8 cellular contexts compared by ENCODE assay signal in the genomic region with DNA sequence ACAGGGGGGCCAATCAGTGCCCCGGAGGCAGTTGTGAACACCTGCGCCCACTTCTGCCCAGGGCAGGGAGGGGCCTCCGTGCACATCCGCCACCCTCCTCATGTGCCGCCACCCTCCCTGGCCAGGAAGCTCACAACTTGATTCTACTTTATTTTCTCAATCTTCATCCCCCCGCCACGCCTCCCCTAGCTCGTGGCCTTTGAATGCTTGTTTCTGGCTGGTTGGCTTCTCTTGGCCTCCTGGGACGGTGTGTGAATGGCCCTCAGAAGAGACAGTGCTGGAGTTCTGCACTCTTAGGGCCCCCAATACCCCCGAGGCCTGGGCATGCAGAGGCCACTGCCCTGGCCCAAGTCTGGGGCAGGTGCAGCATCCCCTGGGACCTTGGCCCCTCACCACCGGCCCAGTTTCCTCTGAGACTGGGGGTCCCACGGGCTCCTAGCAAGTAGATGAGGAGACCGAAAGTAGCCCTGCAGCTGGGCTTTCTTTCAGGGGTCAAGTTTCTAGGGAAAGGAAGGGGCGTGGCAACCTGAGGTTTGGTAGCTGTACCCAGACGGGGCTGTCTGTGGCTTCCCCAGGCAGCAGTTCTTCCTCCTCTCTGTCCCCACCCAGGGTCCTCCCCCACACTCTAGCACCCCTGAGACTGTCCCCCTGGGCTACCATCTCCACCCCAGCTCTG. TPM values are rescaled to one million over a fixed set of nuclear protein-coding genes. Genes with fewer than 3 reads are reported as not detected.
DNase-seq lines count a peak whose midpoint lies in the region; ATAC-seq and FAIRE-seq lines count a peak whose summit lies in the region.

No MANE protein-coding gene starts in this region.

- no peak for FAIRE-seq in small intestine (lab: Jason Lieb, UNC)

- ATAC-seq in T-helper 17 cell (peak; percentile 52), HG03135 (IDR thresholded peaks at IDR 0.05; ENCODE audit: unreplicated experiment) (no peak), HG03159 (IDR thresholded peaks at IDR 0.05; ENCODE audit: unreplicated experiment) (no peak)

- no peaks in the 10 kb centered on the region for H3K4me1 ChIP-seq in small intestine (ENCODE audit: control insufficient read depth in 2 of 2, insufficient read depth in 1 of 2, low read depth in 1 of 2, low read length in 1 of 2)

- peaks cover 18% of the 10 kb centered on the region for H3K27me3 ChIP-seq in H7 (ENCODE audit: control insufficient read depth, insufficient read depth, low read length)
- no peaks in the 10 kb centered on the region for H3K27me3 ChIP-seq in small intestine (ENCODE audit: control insufficient read depth in 2 of 2, insufficient read depth in 2 of 2, low read length in 2 of 2)

- peaks cover 3% of the 10 kb centered on the region for H3K36me3 Mint-ChIP-seq in T-helper 17 cell (ENCODE audit: low read depth)

- DNase-seq in H7 (peak; percentile 74), T-helper 17 cell (peak; percentile 39 to 56 (median 47)), small intestine (no peak), GM03348 (ENCODE audit: low spot score) (no peak), islet precursor cell (no peak)
- peak; percentile 54 for DNase-seq in effector CD4-positive, alpha-beta T cell

- peak overlapping the region; percentile 33 to 71 for H3K27ac ChIP-seq in small intestine (ENCODE audit: low read depth in 1 of 2, low read length in 1 of 2)

- H3K9me3 ChIP-seq in T-helper 17 cell (ENCODE audit: control insufficient read depth, low read length, poor library complexity, severe bottlenecking) (no peaks in the 10 kb centered on the region), small intestine (ENCODE audit: control insufficient read depth, low read depth) (no peaks in the 10 kb centered on the region)

- H3K4me3 ChIP-seq in H7 (ENCODE audit: insufficient read depth, low read depth, low read length) (no peak overlapping the region), small intestine (ENCODE audit: low read depth in 1 of 2, low read length in 2 of 2) (peak overlapping the region; percentile 68 to 77)

- H3K27ac Mint-ChIP-seq in T-helper 17 cell, result peak overlapping the region; percentile 90

- H3K4me3 Mint-ChIP-seq in T-helper 17 cell, result peak overlapping the region; percentile 93

- WGBS in small intestine, 3 donors, result 27 to 47% (median 39%) methylated on average over 14 to 15 of the region's 15 CpGs

- H3K36me3 ChIP-seq in H7 (replicated peaks; ENCODE audit: control insufficient read depth, insufficient read depth, low read length) (no peaks in the 10 kb centered on the region), small intestine (ENCODE audit: control insufficient read depth in 2 of 2, insufficient read depth in 2 of 2, low read length in 2 of 2) (no peaks in the 10 kb centered on the region)

- H3K4me1 Mint-ChIP-seq in T-helper 17 cell, result peaks cover 32% of the 10 kb centered on the region

- H3K27me3 Mint-ChIP-seq in T-helper 17 cell, result no peaks in the 10 kb centered on the region

RNA-seq across cellular contexts. Expression of a gene that starts 1.3 kb away (rescaled TPM):
- 24.3 and 27.0 TPM in 2 replicates for total RNA-seq in H7 (2014; rRNA removed; shearing (Covaris generic))
- 10 to 100 TPM; 42.8 to 50.9 TPM for total RNA-seq in T-helper 17 cell
- polyA plus RNA-seq in small intestine, result 10 to 100 TPM in 1 of 3 donors, 1 to 10 TPM in 2; 1.8 to 10.8 (median 6.4) TPM

RNA-seq across cellular contexts. Expression of a gene that starts 1.9 kb away (rescaled TPM):
- 2.4 and 4.4 TPM in 2 replicates for total RNA-seq in H7 (2014; rRNA removed; shearing (Covaris generic))
- 1 to 10 TPM; 1.4 to 2.7 TPM for total RNA-seq in T-helper 17 cell
- polyA plus RNA-seq in small intestine, result under 1 TPM in 1 of 3 donors, not detected in 2; 0.30 TPM

RNA-seq across cellular contexts. Expression of a gene that starts 6.2 kb away (rescaled TPM):
- 0.45 TPM in 1 of 2 replicates, not detected in the other for total RNA-seq in H7 (2014; rRNA removed; shearing (Covaris generic))
- not detected for total RNA-seq in T-helper 17 cell
- polyA plus RNA-seq in small intestine, result not detected

RNA-seq across cellular contexts. Expression of a gene that starts 15.0 kb away (rescaled TPM):
- total RNA-seq in H7 (2014; rRNA removed; shearing (Covaris generic)), result 27.3 and 29.4 TPM in 2 replicates
- 10 to 100 TPM; 20.0 to 21.0 TPM for total RNA-seq in T-helper 17 cell
- polyA plus RNA-seq in small intestine, result 10 to 100 TPM in 1 of 3 donors, 1 to 10 TPM in 2; 7.8 to 15.8 (median 9.5) TPM

RNA-seq across cellular contexts. Expression of a gene that starts 28.6 kb away (rescaled TPM):
- 0.52 and 1.2 TPM in 2 replicates for total RNA-seq in H7 (2014; rRNA removed; shearing (Covaris generic))
- not detected for total RNA-seq in T-helper 17 cell
- polyA plus RNA-seq in small intestine, result 10 to 100 TPM in 1 of 3 donors, 1 to 10 TPM in 1, under 1 TPM in 1; 0.67 to 26.8 (median 2.2) TPM

Comparison
In these comparisons a context has a peak if more than half of its experiments do, and no peak if none do; other contexts are left out.
1. DNase-seq: peak in H7 (single experiment), T-helper 17 cell (3 of 3) and effector CD4-positive, alpha-beta T cell (single experiment); none in small intestine (single experiment), GM03348 (single experiment) and islet precursor cell (single experiment).